1 cellular context compared by ENCODE assay signal in the genomic region with DNA sequence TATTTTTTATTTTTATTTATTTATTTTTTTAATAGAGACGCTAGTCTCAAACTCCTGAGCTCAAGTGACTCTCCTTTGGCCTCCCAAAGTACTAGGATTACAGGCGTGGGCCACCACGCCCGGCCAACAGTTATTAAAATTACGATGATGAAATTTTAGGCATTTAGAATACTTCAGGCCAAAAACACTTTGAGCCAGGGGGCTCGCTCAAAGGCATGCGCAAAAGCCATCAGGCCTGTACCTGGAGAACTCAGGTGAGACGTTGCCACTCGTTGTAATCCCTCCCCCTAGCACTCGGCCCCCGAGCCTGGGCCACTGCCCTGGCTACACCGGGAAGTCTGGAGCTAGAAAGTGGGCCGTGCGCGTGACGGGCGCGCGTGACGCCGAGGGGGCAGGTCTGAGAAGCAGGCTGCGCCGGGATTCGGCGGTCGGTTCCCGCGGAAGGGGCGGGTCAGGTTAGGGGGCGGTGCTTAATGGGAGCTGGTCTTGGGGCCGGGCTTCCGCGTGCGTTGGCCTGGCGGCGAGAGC.
TF ChIP-seq lines count a peak whose summit lies in the region.

No MANE protein-coding gene starts in this region.

TF ChIP-seq in HepG2, 621 proteins besides CTCF, POLR2A, EP300 and RAD21 (continued from another document and continues in another):
- TF ChIP-seq, protein P1, sequence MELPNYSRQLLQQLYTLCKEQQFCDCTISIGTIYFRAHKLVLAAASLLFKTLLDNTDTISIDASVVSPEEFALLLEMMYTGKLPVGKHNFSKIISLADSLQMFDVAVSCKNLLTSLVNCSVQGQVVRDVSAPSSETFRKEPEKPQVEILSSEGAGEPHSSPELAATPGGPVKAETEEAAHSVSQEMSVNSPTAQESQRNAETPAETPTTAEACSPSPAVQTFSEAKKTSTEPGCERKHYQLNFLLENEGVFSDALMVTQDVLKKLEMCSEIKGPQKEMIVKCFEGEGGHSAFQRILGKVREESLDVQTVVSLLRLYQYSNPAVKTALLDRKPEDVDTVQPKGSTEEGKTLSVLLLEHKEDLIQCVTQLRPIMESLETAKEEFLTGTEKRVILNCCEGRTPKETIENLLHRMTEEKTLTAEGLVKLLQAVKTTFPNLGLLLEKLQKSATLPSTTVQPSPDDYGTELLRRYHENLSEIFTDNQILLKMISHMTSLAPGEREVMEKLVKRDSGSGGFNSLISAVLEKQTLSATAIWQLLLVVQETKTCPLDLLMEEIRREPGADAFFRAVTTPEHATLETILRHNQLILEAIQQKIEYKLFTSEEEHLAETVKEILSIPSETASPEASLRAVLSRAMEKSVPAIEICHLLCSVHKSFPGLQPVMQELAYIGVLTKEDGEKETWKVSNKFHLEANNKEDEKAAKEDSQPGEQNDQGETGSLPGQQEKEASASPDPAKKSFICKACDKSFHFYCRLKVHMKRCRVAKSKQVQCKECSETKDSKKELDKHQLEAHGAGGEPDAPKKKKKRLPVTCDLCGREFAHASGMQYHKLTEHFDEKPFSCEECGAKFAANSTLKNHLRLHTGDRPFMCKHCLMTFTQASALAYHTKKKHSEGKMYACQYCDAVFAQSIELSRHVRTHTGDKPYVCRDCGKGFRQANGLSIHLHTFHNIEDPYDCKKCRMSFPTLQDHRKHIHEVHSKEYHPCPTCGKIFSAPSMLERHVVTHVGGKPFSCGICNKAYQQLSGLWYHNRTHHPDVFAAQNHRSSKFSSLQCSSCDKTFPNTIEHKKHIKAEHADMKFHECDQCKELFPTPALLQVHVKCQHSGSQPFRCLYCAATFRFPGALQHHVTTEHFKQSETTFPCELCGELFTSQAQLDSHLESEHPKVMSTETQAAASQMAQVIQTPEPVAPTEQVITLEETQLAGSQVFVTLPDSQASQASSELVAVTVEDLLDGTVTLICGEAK (IDR thresholded peaks at IDR 0.05): no peak
- TF ChIP-seq, protein P1 (CRISPR knock-in tag; IDR thresholded peaks at IDR 0.05): no peak
- TF ChIP-seq, protein P2, sequence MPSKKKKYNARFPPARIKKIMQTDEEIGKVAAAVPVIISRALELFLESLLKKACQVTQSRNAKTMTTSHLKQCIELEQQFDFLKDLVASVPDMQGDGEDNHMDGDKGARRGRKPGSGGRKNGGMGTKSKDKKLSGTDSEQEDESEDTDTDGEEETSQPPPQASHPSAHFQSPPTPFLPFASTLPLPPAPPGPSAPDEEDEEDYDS (CRISPR knock-in tag; IDR thresholded peaks at IDR 0.05): peak; percentile 93
- TF ChIP-seq ZNF513 (CRISPR knock-in tag; conservative IDR thresholded peaks at IDR 0.05) (no peak), PRMT3 (CRISPR knock-in tag; IDR thresholded peaks at IDR 0.05; ENCODE audit: borderline replicate concordance, low read depth) (peak; percentile 91), ARID2 (CRISPR knock-in tag; IDR thresholded peaks at IDR 0.05; ENCODE audit: borderline replicate concordance) (no peak; the same call in 1 of the 2 replicates), KDM3A (CRISPR knock-in tag; IDR thresholded peaks at IDR 0.05; ENCODE audit: low read depth) (no peak; the same call in 1 of the 2 replicates), RARA (CRISPR knock-in tag; IDR thresholded peaks at IDR 0.05) (peak; percentile 76), ZNF891 (CRISPR knock-in tag; IDR thresholded peaks at IDR 0.05) (peak; percentile 51; the same call in 1 of the 2 replicates), NKX3-1 (CRISPR knock-in tag; IDR thresholded peaks at IDR 0.05) (peak; percentile 25; the same call in 1 of the 2 replicates), FIP1L1 (IDR thresholded peaks at IDR 0.05; ENCODE audit: borderline replicate concordance, insufficient read depth, low read depth, low read length) (no peak), ZNF556 (CRISPR knock-in tag; IDR thresholded peaks at IDR 0.05; ENCODE audit: borderline replicate concordance) (peak; percentile 91; the same call in 1 of the 2 replicates), REST (IDR thresholded peaks at IDR 0.05; ENCODE audit: borderline replicate concordance in 1 of 2, low read depth in 1 of 2, low read length in 2 of 2) (0 out of 4 replicates have a peak, but pooled peaks of 1 of the 2 experiments have one; percentile 70), SRSF4 (IDR thresholded peaks at IDR 0.05; ENCODE audit: low read depth, low read length, poor library complexity, severe bottlenecking) (no peak), TCF7 (IDR thresholded peaks at IDR 0.05; ENCODE audit: low read depth) (no peak), SRSF9 (IDR thresholded peaks at IDR 0.05; ENCODE audit: borderline replicate concordance, insufficient read depth, low read depth, low read length, poor library complexity, severe bottlenecking) (no peak), TEAD2 (CRISPR knock-in tag; IDR thresholded peaks at IDR 0.05) (no peak), ETV5 (CRISPR knock-in tag; IDR thresholded peaks at IDR 0.05; ENCODE audit: borderline replicate concordance) (peak; percentile 73; the same call in 1 of the 2 replicates), SALL1 (CRISPR knock-in tag; IDR thresholded peaks at IDR 0.05) (peak; percentile 97), JDP2 (CRISPR knock-in tag; IDR thresholded peaks at IDR 0.05; ENCODE audit: borderline replicate concordance) (no peak), ZNF782 (CRISPR knock-in tag; IDR thresholded peaks at IDR 0.05; ENCODE audit: borderline replicate concordance) (peak; percentile 87; the same call in 1 of the 2 replicates), MLLT10 (CRISPR knock-in tag; IDR thresholded peaks at IDR 0.05) (no peak), ZNF75D (CRISPR knock-in tag; IDR thresholded peaks at IDR 0.05; ENCODE audit: borderline replicate concordance) (no peak), ZBTB26 (CRISPR knock-in tag; IDR thresholded peaks at IDR 0.05; ENCODE audit: borderline replicate concordance) (peak; percentile 94), ZNF878 (CRISPR knock-in tag; IDR thresholded peaks at IDR 0.05) (peak; percentile 93; the same call in 1 of the 2 replicates), FOXO1 (CRISPR knock-in tag; IDR thresholded peaks at IDR 0.05) (peak; percentile 72; the same call in 1 of the 2 replicates), ELF1 (CRISPR knock-in tag; IDR thresholded peaks at IDR 0.05) (peak; percentile 95), HOXA7 (CRISPR knock-in tag; IDR thresholded peaks at IDR 0.05) (no peak), SMARCE1 (IDR thresholded peaks at IDR 0.05; ENCODE audit: borderline replicate concordance) (no peak), PPARG (CRISPR knock-in tag; conservative IDR thresholded peaks at IDR 0.05) (peak; percentile 78), BRD4 (CRISPR knock-in tag; IDR thresholded peaks at IDR 0.05) (peak; percentile 79), MTF1 (CRISPR knock-in tag; IDR thresholded peaks at IDR 0.05) (no peak; the same call in 1 of the 2 replicates), CBFB (CRISPR knock-in tag; IDR thresholded peaks at IDR 0.05) (peak; percentile 71), MEIS1 (CRISPR knock-in tag; IDR thresholded peaks at IDR 0.05; ENCODE audit: borderline replicate concordance) (0 out of 2 replicates have a peak, but pooled peaks have one; percentile 65), KAT2B (IDR thresholded peaks at IDR 0.05; ENCODE audit: borderline replicate concordance, low read depth, low read length) (no peak), ZNF30 (CRISPR knock-in tag; IDR thresholded peaks at IDR 0.05) (no peak), ZSCAN31 (CRISPR knock-in tag; IDR thresholded peaks at IDR 0.05; ENCODE audit: low read depth) (0 out of 2 replicates have a peak, but pooled peaks have one; percentile 14), BORCS8-MEF2B (CRISPR knock-in tag; IDR thresholded peaks at IDR 0.05) (peak; percentile 85), MAFG (CRISPR knock-in tag; IDR thresholded peaks at IDR 0.05) (no peak)
- TF ChIP-seq, protein P3, sequence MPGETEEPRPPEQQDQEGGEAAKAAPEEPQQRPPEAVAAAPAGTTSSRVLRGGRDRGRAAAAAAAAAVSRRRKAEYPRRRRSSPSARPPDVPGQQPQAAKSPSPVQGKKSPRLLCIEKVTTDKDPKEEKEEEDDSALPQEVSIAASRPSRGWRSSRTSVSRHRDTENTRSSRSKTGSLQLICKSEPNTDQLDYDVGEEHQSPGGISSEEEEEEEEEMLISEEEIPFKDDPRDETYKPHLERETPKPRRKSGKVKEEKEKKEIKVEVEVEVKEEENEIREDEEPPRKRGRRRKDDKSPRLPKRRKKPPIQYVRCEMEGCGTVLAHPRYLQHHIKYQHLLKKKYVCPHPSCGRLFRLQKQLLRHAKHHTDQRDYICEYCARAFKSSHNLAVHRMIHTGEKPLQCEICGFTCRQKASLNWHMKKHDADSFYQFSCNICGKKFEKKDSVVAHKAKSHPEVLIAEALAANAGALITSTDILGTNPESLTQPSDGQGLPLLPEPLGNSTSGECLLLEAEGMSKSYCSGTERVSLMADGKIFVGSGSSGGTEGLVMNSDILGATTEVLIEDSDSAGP (CRISPR knock-in tag; IDR thresholded peaks at IDR 0.05; ENCODE audit: borderline replicate concordance): peak; percentile 64; the same call in 1 of the 2 replicates
- TF ChIP-seq, protein P4, sequence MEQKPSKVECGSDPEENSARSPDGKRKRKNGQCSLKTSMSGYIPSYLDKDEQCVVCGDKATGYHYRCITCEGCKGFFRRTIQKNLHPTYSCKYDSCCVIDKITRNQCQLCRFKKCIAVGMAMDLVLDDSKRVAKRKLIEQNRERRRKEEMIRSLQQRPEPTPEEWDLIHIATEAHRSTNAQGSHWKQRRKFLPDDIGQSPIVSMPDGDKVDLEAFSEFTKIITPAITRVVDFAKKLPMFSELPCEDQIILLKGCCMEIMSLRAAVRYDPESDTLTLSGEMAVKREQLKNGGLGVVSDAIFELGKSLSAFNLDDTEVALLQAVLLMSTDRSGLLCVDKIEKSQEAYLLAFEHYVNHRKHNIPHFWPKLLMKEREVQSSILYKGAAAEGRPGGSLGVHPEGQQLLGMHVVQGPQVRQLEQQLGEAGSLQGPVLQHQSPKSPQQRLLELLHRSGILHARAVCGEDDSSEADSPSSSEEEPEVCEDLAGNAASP (CRISPR knock-in tag; IDR thresholded peaks at IDR 0.05; ENCODE audit: borderline replicate concordance): peak; percentile 66; the same call in 1 of the 2 replicates
